Comparison of ENCODE assay signal across 9 cellular contexts in genomic region chr5:68745459-68745858, GRCh38.
DNase-seq lines count a peak whose midpoint lies in the region; ATAC-seq lines count a peak whose summit lies in the region.
"Had no signal": no experiment of that assay in that cellular context is flagged by ENCODE, and none has a peak within 500 bp of the region (broad histone marks: within the 10 kb centered on the region; RNA-seq: fewer than 3 reads in every experiment).

No MANE protein-coding gene starts in this region.

- no peak for ATAC-seq in GM18861 (IDR thresholded peaks at IDR 0.05; ENCODE audit: unreplicated experiment)
- ATAC-seq: left ventricle myocardium superior had no signal

- DNase-seq in NCI-H1436 (lab: John Stamatoyannopoulos, UW) (peak; percentile 6), NCI-H1436 treated with DMSO at 0.1 percent for 48 hours (lab: John Stamatoyannopoulos, UW) (no peak), M059J (ENCODE audit: low read depth) (peak; percentile 43), fibroblast of gingiva (ENCODE audit: low read depth) (peak; percentile 9), putamen (ENCODE audit: low spot score) (peak; percentile 52), NCI-H2227 (lab: John Stamatoyannopoulos, UW; ENCODE audit: unreplicated experiment) (no peak), NCI-H2081 treated with DMSO at 0.1 percent for 48 hours (lab: John Stamatoyannopoulos, UW) (no peak)
- DNase-seq: left ventricle myocardium superior had no signal

Comparison
In these comparisons a context has a peak if more than half of its experiments do, and no peak if none do; other contexts are left out.
1. DNase-seq: peak in NCI-H1436 (single experiment), M059J (single experiment), fibroblast of gingiva (single experiment) and putamen (single experiment); none in NCI-H1436 treated with DMSO at 0.1 percent for 48 hours (single experiment), NCI-H2227 (single experiment) and NCI-H2081 treated with DMSO at 0.1 percent for 48 hours (single experiment).